Comparison of ENCODE assay signal across 8 cellular contexts in the genomic region with DNA sequence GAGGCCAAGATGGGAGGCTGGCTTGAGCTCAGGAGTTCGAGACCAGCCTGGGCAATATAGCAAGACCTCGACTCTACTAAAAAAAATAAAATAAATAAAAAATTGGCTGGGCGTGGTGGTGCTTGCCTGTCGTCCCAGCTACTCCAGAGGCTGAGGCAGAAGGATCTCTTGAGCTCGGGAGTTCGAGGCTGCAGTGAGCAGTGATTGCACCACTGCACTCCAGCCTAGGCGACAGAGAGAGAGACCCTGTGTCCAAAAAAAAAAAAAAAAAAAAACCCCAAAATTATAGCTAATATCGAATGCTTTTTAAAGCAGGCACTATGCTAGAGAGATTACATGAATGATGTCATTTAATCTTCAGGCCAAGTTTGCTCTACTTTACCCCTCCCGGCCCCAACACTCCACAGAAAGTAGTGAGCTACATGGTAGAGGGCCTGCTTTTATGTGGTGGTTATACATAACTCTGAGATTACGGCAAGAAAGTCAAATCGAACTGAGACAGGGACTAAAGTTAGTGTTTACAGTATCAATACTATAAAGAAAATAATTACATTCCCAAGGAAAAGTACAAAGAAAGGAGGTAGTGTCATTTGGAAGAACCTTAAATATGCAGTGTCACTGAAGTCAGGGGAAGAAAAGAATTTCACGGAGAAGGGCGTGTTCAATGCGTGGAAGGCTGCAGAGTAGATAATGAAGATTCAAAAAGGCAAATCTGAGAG. TPM values are rescaled to one million over a fixed set of nuclear protein-coding genes. Genes with fewer than 3 reads are reported as not detected.
DNase-seq lines count a peak whose midpoint lies in the region; ATAC-seq, FAIRE-seq and TF ChIP-seq lines count a peak whose summit lies in the region.

No MANE protein-coding gene starts in this region.

- no peak for TF ChIP-seq EP300 in HepG2 (IDR thresholded peaks at IDR 0.05; ENCODE audit: low read depth in 2 of 2, low read length in 2 of 2)
- TF ChIP-seq EP300 in HepG2 (CRISPR knock-in tag; IDR thresholded peaks at IDR 0.05; ENCODE audit: borderline replicate concordance) = no peak
- no peak for TF ChIP-seq EP300 in transverse colon (IDR thresholded peaks at IDR 0.05; ENCODE audit: low read depth)

- CTCF ChIA-PET in HepG2 (lab: Yijun Ruan, JAX; ENCODE audit: low intra/inter-chr PET ratio, low total read pairs) = no interaction called here

- ATAC-seq in activated naive CD8-positive, alpha-beta T cell treated with anti-CD3 and anti-CD28 coated beads, Interleukin-2, amount 10 ng/mL, durations not matched to agents 7 days and 5 days (ENCODE audit: low read depth) = no peak
- no peak for ATAC-seq in HepG2
- ATAC-seq in GM21526 (IDR thresholded peaks at IDR 0.05; ENCODE audit: low FRiP score, unreplicated experiment) = no peak

- H3K4me3 ChIP-seq in HepG2 (replicated peaks in 1 of 3; ENCODE audit: insufficient read depth in 1 of 3, low read depth in 2 of 3, low read length in 3 of 3) (peak overlapping the region; percentile 85 to 94 (median 93)), transverse colon (peak overlapping the region; percentile 93 to 98 (median 98))

- FAIRE-seq in HepG2 (lab: Jason Lieb, UNC) = no peak

- peaks cover 38% of the 10 kb centered on the region for H3K79me2 ChIP-seq in HepG2 (ENCODE audit: insufficient read depth, low read length)

- peak overlapping the region; percentile 97 for H3K4me3 Mint-ChIP-seq in activated naive CD8-positive, alpha-beta T cell treated with anti-CD3 and anti-CD28 coated beads, Interleukin-2, amount 10 ng/mL, durations not matched to agents 7 days and 5 days

- H3K27ac Mint-ChIP-seq in activated naive CD8-positive, alpha-beta T cell treated with anti-CD3 and anti-CD28 coated beads, Interleukin-2, amount 10 ng/mL, durations not matched to agents 7 days and 5 days = peak overlapping the region; percentile 99

- no peak for TF ChIP-seq RAD21 in HepG2 (CRISPR knock-in tag; IDR thresholded peaks at IDR 0.05)

- peak overlapping the region; percentile 86 for H3K9ac ChIP-seq in HepG2 (ENCODE audit: insufficient read depth, low read depth, low read length)

- peaks cover 43% of the 10 kb centered on the region for H3K4me1 Mint-ChIP-seq in activated naive CD8-positive, alpha-beta T cell treated with anti-CD3 and anti-CD28 coated beads, Interleukin-2, amount 10 ng/mL, durations not matched to agents 7 days and 5 days

- TF ChIP-seq CTCF in HepG2 (CRISPR knock-in tag; IDR thresholded peaks at IDR 0.05) (no peak), transverse colon (IDR thresholded peaks at IDR 0.05) (no peak)

- H3K27ac ChIP-seq in HepG2 (ENCODE audit: extremely low read length, insufficient read depth, low read length) (peak overlapping the region; percentile 77), transverse colon (peak overlapping the region; percentile 95 to 99 (median 96))

- POLR2A ChIA-PET in activated naive CD8-positive, alpha-beta T cell treated with anti-CD3 and anti-CD28 coated beads, Interleukin-2, amount 10 ng/mL, durations not matched to agents 7 days and 5 days (lab: Charles Lee) = interaction anchor here (0.9 to 2.0 kb wide), 4 partner anchors 18 to 60 kb away, joined by 3 to 8 read pairs (median 4); no protein-coding TSS in a partner anchor
- POLR2A ChIA-PET in HepG2 (lab: Yijun Ruan, JAX) = interaction anchor here (1.0 kb wide), 1 partner anchor 296 kb away, joined by 3 read pairs; no protein-coding TSS in a partner anchor

- H3K4me2 ChIP-seq in HepG2 (ENCODE audit: low read depth, low read length) = peak overlapping the region; percentile 78

- no peaks in the 10 kb centered on the region for H3K27me3 Mint-ChIP-seq in activated naive CD8-positive, alpha-beta T cell treated with anti-CD3 and anti-CD28 coated beads, Interleukin-2, amount 10 ng/mL, durations not matched to agents 7 days and 5 days

- H3K9me3 ChIP-seq in HepG2 (ENCODE audit: low read length) (no peaks in the 10 kb centered on the region), transverse colon (no peaks in the 10 kb centered on the region)

- H3K36me3 ChIP-seq in HepG2 (replicated peaks in 1 of 2; ENCODE audit: control insufficient read depth in 1 of 2, insufficient read depth in 2 of 2, low read length in 2 of 2) (peaks cover 0 to 6% of the 10 kb centered on the region in 2 experiments; a peak in 2 of 5 replicates), transverse colon (no peaks in the 10 kb centered on the region)

- H3K9me3 Mint-ChIP-seq in activated naive CD8-positive, alpha-beta T cell treated with anti-CD3 and anti-CD28 coated beads, Interleukin-2, amount 10 ng/mL, durations not matched to agents 7 days and 5 days = no peaks in the 10 kb centered on the region

- DNase-seq in activated naive CD4-positive, alpha-beta T cell treated with Interleukin-2 at 50 U/mL for 16 hours = peak; percentile 15
- DNase-seq in activated naive CD4-positive, alpha-beta T cell (lab: John Stamatoyannopoulos, UW) = no peak
- DNase-seq in activated naive CD8-positive, alpha-beta T cell treated with anti-CD3 and anti-CD28 coated beads, Interleukin-2, amount 10 ng/mL, durations not matched to agents 7 days and 5 days = no peak
- no peak for DNase-seq in HepG2 (ENCODE audit: low spot score)
- no peak for DNase-seq in transverse colon
- no peak for DNase-seq in kidney glomerular epithelial cell (lab: John Stamatoyannopoulos, UW)
- no peak for DNase-seq in NCI-H526 treated with DMSO at 0.1 percent for 48 hours (lab: John Stamatoyannopoulos, UW)

- in situ Hi-C loops in HepG2 (cut with HindIII; ENCODE audit: extremely low pct_ligation_motif_present, low pct_unique_long_range_greater_than_20kb) = no loop called here
- in situ Hi-C loops in transverse colon (cut with MboI; ENCODE audit: low pct_ligation_motif_present in 1 of 4, low pct_unique_long_range_greater_than_20kb in 1 of 4, low sequenced_read_pairs in 3 of 4) = loop anchor here in 3 of 4 donors (25.0 kb wide), 1 partner anchor 480 kb away; no protein-coding TSS in a partner anchor

- no peak for TF ChIP-seq POLR2A in HepG2 (IDR thresholded peaks at IDR 0.05; ENCODE audit: insufficient read depth in 1 of 2, low read depth in 2 of 2, low read length in 2 of 2)
- TF ChIP-seq POLR2A in transverse colon (IDR thresholded peaks at IDR 0.05) = no peak

- BruUV-seq in HepG2 (replicated peaks; lab: Mats Ljungman, UMichigan) = TSS peak; percentile 63

- intact Hi-C loops in HepG2 (cut with micrococcal nuclease; ENCODE audit: unreplicated experiment) (loop anchor here (5.0 kb wide), 2 partner anchors 60 to 270 kb away; a partner anchor contains a TSS), transverse colon (cut with DNase I; ENCODE audit: low total_unique reads) (loop anchor here (5.0 kb wide), 1 partner anchor 270 kb away; a partner anchor contains a TSS)

- H2AFZ ChIP-seq in HepG2 (ENCODE audit: low read length) = no peak overlapping the region

- no peaks in the 10 kb centered on the region; a peak in 1 of 5 replicates for H3K27me3 ChIP-seq in HepG2 (ENCODE audit: control insufficient read depth in 1 of 2, insufficient read depth in 2 of 2, low read length in 2 of 2)
- no peaks in the 10 kb centered on the region for H3K27me3 ChIP-seq in transverse colon

- peaks cover 36% of the 10 kb centered on the region for H3K36me3 Mint-ChIP-seq in activated naive CD8-positive, alpha-beta T cell treated with anti-CD3 and anti-CD28 coated beads, Interleukin-2, amount 10 ng/mL, durations not matched to agents 7 days and 5 days

- 32% methylated on average over 14 of the region's 14 CpGs for WGBS in HepG2 (ENCODE audit: low lambda C conversion rate)
- 25 to 31% methylated on average over 9 to 14 of the region's 14 CpGs for WGBS in transverse colon (ENCODE audit: low coverage in 1 of 2), 2 donors

- H3K4me1 ChIP-seq in HepG2 (ENCODE audit: insufficient read depth, low read length) = peaks cover 46% of the 10 kb centered on the region
- H3K4me1 ChIP-seq in transverse colon = peaks cover 8 to 31% (median 22%) of the 10 kb centered on the region in 4 donors

- H4K20me1 ChIP-seq in HepG2 (ENCODE audit: insufficient read depth, low read length) = no peaks in the 10 kb centered on the region; the same call in 1 of the 2 replicates

TF ChIP-seq in HepG2, 621 proteins besides CTCF, POLR2A, EP300 and RAD21 (continues in another document):
- TF ChIP-seq SPEN (CRISPR knock-in tag; IDR thresholded peaks at IDR 0.05; ENCODE audit: low read depth) = no peak
- no peak for TF ChIP-seq RCOR2 (CRISPR knock-in tag; IDR thresholded peaks at IDR 0.05)
- TF ChIP-seq SAFB2 (CRISPR knock-in tag; IDR thresholded peaks at IDR 0.05; ENCODE audit: borderline replicate concordance, low read depth) = no peak
- TF ChIP-seq ASH2L (IDR thresholded peaks at IDR 0.05; ENCODE audit: insufficient read length, low read depth, low read length) = no peak
- TF ChIP-seq HNRNPH1 (optimal IDR thresholded peaks at IDR 0.05; ENCODE audit: low read depth, low read length) = no peak

RNA-seq across cellular contexts. Expression of a gene that starts 1.1 kb away (rescaled TPM):
- total RNA-seq in activated naive CD8-positive, alpha-beta T cell treated with anti-CD3 and anti-CD28 coated beads, Interleukin-2, amount 10 ng/mL, durations not matched to agents 7 days and 5 days = 10 to 100 TPM; 76.1 to 79.2 TPM
- 33.5 and 67.5 TPM in 2 replicates for total RNA-seq in HepG2 (2016; rRNA removed; fragmentation: Illumina TruSeq; extraction: Trizol)
- 22.4 and 27.1 TPM in 2 replicates for total RNA-seq in HepG2 (2016; cell fraction: cytosol; rRNA removed; fragmentation: Illumina TruSeq; extraction: Trizol; ENCODE audit: low read depth)
- 32.0 and 67.5 TPM in 2 replicates for total RNA-seq in HepG2 (2016; cell fraction: insoluble cytoplasmic fraction; rRNA removed; fragmentation: Illumina TruSeq; extraction: Trizol)
- total RNA-seq in HepG2 (2016; cell fraction: membrane; rRNA removed; fragmentation: Illumina TruSeq; extraction: Trizol) = 22.2 and 23.4 TPM in 2 replicates
- total RNA-seq in HepG2 (2016; cell fraction: nucleus; rRNA removed; fragmentation: Illumina TruSeq; extraction: Trizol) = 67.5 and 93.2 TPM in 2 replicates
- 59.4 and 61.6 TPM in 2 replicates for polyA plus RNA-seq in HepG2 (2011; rRNA removed)
- polyA plus RNA-seq in HepG2 (2011; cell fraction: cytosol; rRNA removed) = 41.8 and 45.0 TPM in 2 replicates
- polyA plus RNA-seq in HepG2 (2011; cell fraction: nucleus; rRNA removed) = 62.2 and 69.8 TPM in 2 replicates
- polyA plus RNA-seq in HepG2 (2012) = 29.7 and 33.7 TPM in 2 replicates
- polyA plus RNA-seq in HepG2 (2016; cell fraction: cytosol; fragmentation: Illumina TruSeq; extraction: Trizol; ENCODE audit: low read depth) = 4.6 and 4.9 TPM in 2 replicates
- polyA plus RNA-seq in HepG2 (2016; cell fraction: insoluble cytoplasmic fraction; fragmentation: Illumina TruSeq; extraction: Trizol; ENCODE audit: low read depth) = 25.8 and 28.0 TPM in 2 replicates
- polyA plus RNA-seq in HepG2 (2016; cell fraction: membrane; fragmentation: Illumina TruSeq; extraction: Trizol; ENCODE audit: low read depth) = 10.4 and 11.2 TPM in 2 replicates
- 113 and 118 TPM in 2 replicates for polyA plus RNA-seq in HepG2 (2016; cell fraction: nucleus; fragmentation: Illumina TruSeq; extraction: Trizol; ENCODE audit: insufficient read depth, low read depth)
- polyA minus RNA-seq in HepG2 (2011; rRNA and poly(A)+ RNA removed; ENCODE audit: low replicate concordance) = 47.4 and 81.7 TPM in 2 replicates
- 17.2 and 21.0 TPM in 2 replicates for polyA minus RNA-seq in HepG2 (2011; cell fraction: cytosol; rRNA and poly(A)+ RNA removed)
- polyA minus RNA-seq in HepG2 (2011; cell fraction: nucleus; rRNA and poly(A)+ RNA removed) = 86.3 and 91.4 TPM in 2 replicates
- total RNA-seq in transverse colon = 10 to 100 TPM; 31.7 to 87.2 (median 53.4) TPM
